ENCODE assay signal across 15 cellular contexts in the genomic region with DNA sequence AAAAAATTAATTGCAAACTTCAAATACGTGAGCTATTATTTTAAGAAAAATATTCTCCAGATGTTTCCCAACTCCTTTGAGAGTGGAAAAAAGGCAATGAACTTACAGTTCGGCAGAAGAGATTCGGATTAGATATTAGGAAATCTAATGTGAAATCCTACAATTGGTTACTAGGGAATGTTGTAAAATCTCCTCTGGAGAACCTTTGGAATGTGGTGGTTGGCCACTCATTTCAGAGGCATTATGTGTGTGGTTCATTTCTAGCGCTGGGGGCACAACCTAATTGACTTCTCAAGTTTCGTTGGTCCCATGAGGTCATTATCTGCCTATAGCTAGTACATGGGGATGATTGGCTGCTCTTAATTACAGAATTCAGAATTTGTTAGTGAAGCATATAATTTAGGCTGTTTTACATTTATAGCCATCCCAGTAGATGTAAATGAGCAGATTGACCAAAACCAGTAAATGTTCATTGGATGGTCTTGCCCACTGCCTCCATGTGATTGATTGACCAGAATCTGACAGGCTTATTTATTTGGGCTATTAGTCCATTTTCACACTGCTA. TPM values are rescaled to one million over a fixed set of nuclear protein-coding genes. Genes with fewer than 3 reads are reported as not detected.
A peak's percentile ranks its signal among the peaks of the same experiment; 100 is the strongest.
DNase-seq lines count a peak whose midpoint lies in the region; ATAC-seq and TF ChIP-seq lines count a peak whose summit lies in the region.
"Had no signal": no experiment of that assay in that cellular context is flagged by ENCODE, and none has a peak within 500 bp of the region (broad histone marks: within the 10 kb centered on the region; RNA-seq: fewer than 3 reads in every experiment).

No MANE protein-coding gene starts in this region.

- H3K36me3 ChIP-seq in brain microvascular endothelial cell (replicated peaks) = no peaks in the 10 kb centered on the region
- H3K36me3 ChIP-seq: left ventricle myocardium inferior, uterus had no signal

- H3K9me3 ChIP-seq in T-helper 17 cell (ENCODE audit: control insufficient read depth, low read length, poor library complexity, severe bottlenecking) = no peaks in the 10 kb centered on the region
- H3K9me3 ChIP-seq: left ventricle myocardium inferior, uterus had no signal

- no peak for TF ChIP-seq CTCF in brain microvascular endothelial cell (IDR thresholded peaks at IDR 0.05; ENCODE audit: low read depth, low read length, missing control alignments)

- H3K36me3 Mint-ChIP-seq in T-helper 17 cell (ENCODE audit: low read depth) = no peaks in the 10 kb centered on the region
- H3K36me3 Mint-ChIP-seq: T-cell had no signal

- H3K27ac Mint-ChIP-seq in T-helper 17 cell = no peak overlapping the region
- H3K27ac Mint-ChIP-seq: T-cell had no signal

- no peak for ATAC-seq in T-helper 17 cell
- ATAC-seq: K562, T-cell had no signal

- DNase-seq in AG08396 (ENCODE audit: low spot score) = peak; percentile 76
- peak; percentile 93 for DNase-seq in HS-5 (ENCODE audit: low read depth)
- DNase-seq in brain microvascular endothelial cell = peak; percentile 85
- peak; percentile 96 for DNase-seq in kidney tubule cell (ENCODE audit: low spot score)
- DNase-seq in T-helper 17 cell = no peak
- no peak for DNase-seq in NCI-H187 treated with DMSO at 0.1 percent for 48 hours (lab: John Stamatoyannopoulos, UW)
- no peak for DNase-seq in NCI-H1694 treated with DMSO at 0.1 percent for 48 hours (lab: John Stamatoyannopoulos, UW)
- no peak for DNase-seq in DMS53 treated with DMSO at 0.1 percent for 48 hours (lab: John Stamatoyannopoulos, UW; ENCODE audit: unreplicated experiment)
- DNase-seq: activated CD4-positive, alpha-beta T cell treated with anti-CD3 and anti-CD28 coated beads, Interleukin-2, amount 50 U/mL, for 4 hours; activated naive CD4-positive, alpha-beta T cell; C1 segment of cervical spinal cord; left ventricle myocardium inferior; T-cell; uterus had no signal

- in situ Hi-C loops in brain microvascular endothelial cell (cut with HindIII; ENCODE audit: low pct_ligation_motif_present, low sequenced_read_pairs) = no loop called here

- peak overlapping the region; percentile 36 for H3K27ac ChIP-seq in brain microvascular endothelial cell
- H3K27ac ChIP-seq: left ventricle myocardium inferior, uterus had no signal

- H3K27me3 ChIP-seq in brain microvascular endothelial cell (replicated peaks) = no peaks in the 10 kb centered on the region
- H3K27me3 ChIP-seq: uterus had no signal

- H3K4me3 Mint-ChIP-seq in T-helper 17 cell = no peak overlapping the region
- H3K4me3 Mint-ChIP-seq: T-cell had no signal

- peaks cover 36% of the 10 kb centered on the region for H3K27me3 Mint-ChIP-seq in T-helper 17 cell

- H3K4me1 Mint-ChIP-seq in T-helper 17 cell = peaks cover 4% of the 10 kb centered on the region

- H3K4me3 ChIP-seq in brain microvascular endothelial cell (ENCODE audit: low read depth, low read length) = no peak overlapping the region
- H3K4me3 ChIP-seq: K562, left ventricle myocardium inferior, uterus had no signal

RNA-seq across cellular contexts. Expression of a gene that starts 34.6 kb away (rescaled TPM):
- total RNA-seq in T-helper 17 cell = 10 to 100 TPM; 18.9 to 20.4 TPM

Comparison
In these comparisons a context has a peak if more than half of its experiments do, and no peak if none do; other contexts are left out.
1. DNase-seq: peak in AG08396 (single experiment), HS-5 (single experiment), brain microvascular endothelial cell (single experiment) and kidney tubule cell (single experiment); none in T-helper 17 cell (0 of 3), NCI-H187 treated with DMSO at 0.1 percent for 48 hours (single experiment), NCI-H1694 treated with DMSO at 0.1 percent for 48 hours (single experiment) and DMS53 treated with DMSO at 0.1 percent for 48 hours (single experiment).